In the genomic region with DNA sequence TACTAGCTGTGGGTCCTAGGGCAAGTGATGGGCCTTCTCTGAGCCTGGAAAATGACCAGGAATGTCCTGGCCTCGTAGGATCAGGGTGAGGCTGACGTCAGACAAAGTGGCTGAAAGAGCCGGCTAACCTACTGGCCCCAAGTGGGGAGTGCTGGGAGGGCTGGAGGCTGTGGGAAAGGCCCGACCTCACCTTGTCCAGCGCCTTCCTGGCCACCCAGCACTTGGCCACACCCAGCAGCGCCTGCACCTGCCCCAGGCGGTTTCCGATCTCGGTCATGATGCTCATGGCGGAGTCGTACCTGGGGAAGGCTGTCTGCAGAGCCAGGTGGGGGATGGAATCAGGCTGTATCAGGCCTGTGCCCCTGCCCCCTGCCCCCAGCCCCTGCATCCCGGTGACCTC, we compare ENCODE assay signal across 29 cellular contexts. TPM values are rescaled to one million over a fixed set of nuclear protein-coding genes. Genes with fewer than 3 reads are reported as not detected.
A peak's percentile ranks its signal among the peaks of the same experiment; 100 is the strongest.
DNase-seq lines count a peak whose midpoint lies in the region; ATAC-seq, FAIRE-seq and TF ChIP-seq lines count a peak whose summit lies in the region.
"Had no signal": no experiment of that assay in that cellular context is flagged by ENCODE, and none has a peak within 500 bp of the region (broad histone marks: within the 10 kb centered on the region; RNA-seq: fewer than 3 reads in every experiment).

No MANE protein-coding gene starts in this region.

- H2BK5ac ChIP-seq in trophoblast cell (ENCODE audit: low read depth, low read length, poor library complexity), result no peak overlapping the region

- H3K79me2 ChIP-seq in HepG2 (ENCODE audit: insufficient read depth, low read length) (no peaks in the 10 kb centered on the region), trophoblast cell (ENCODE audit: control insufficient read depth, insufficient read depth, low read length, poor library complexity) (no peaks in the 10 kb centered on the region)

- no peak overlapping the region for H3K23ac ChIP-seq in trophoblast cell (ENCODE audit: low read length)

- H2BK12ac ChIP-seq in trophoblast cell (ENCODE audit: low read length), result no peak overlapping the region

- H4K12ac ChIP-seq in trophoblast cell (ENCODE audit: low read depth, low read length), result no peak overlapping the region

- intact Hi-C loops in HepG2 (cut with micrococcal nuclease; ENCODE audit: unreplicated experiment) (no loop called here), right lobe of liver (cut with DNase I) (no loop called here)

- no peaks in the 10 kb centered on the region; a peak in 1 of 5 replicates for H3K36me3 ChIP-seq in HepG2 (replicated peaks in 1 of 2; ENCODE audit: control insufficient read depth in 1 of 2, insufficient read depth in 2 of 2, low read length in 2 of 2)
- H3K36me3 ChIP-seq in right lobe of liver, result no peaks in the 10 kb centered on the region
- H3K36me3 ChIP-seq in HUES6 (ENCODE audit: control insufficient read depth, insufficient read depth, low read length), result no peaks in the 10 kb centered on the region
- H3K36me3 ChIP-seq in trophoblast cell (ENCODE audit: control insufficient read depth in 1 of 2, insufficient read depth in 2 of 2, low read length in 2 of 2), result no peaks in the 10 kb centered on the region
- H3K36me3 ChIP-seq: BE2C, BLaER1 had no signal

- H3K27me3 ChIP-seq in HepG2 (ENCODE audit: control insufficient read depth in 1 of 2, insufficient read depth in 2 of 2, low read length in 2 of 2) (no peaks in the 10 kb centered on the region; a peak in 1 of 5 replicates), right lobe of liver (no peaks in the 10 kb centered on the region), HUES6 (ENCODE audit: control insufficient read depth, insufficient read depth, low read length) (no peaks in the 10 kb centered on the region), trophoblast cell (ENCODE audit: insufficient read depth, low read length) (no peaks in the 10 kb centered on the region)
- H3K27me3 ChIP-seq: BE2C, BLaER1 had no signal

- POLR2A ChIA-PET in HepG2 (lab: Yijun Ruan, JAX), result interaction anchor here (1.3 kb wide), 1 partner anchor 15 kb away, joined by 4 read pairs; the partner anchor contains the start of gene PSMC3

- TF ChIP-seq POLR2A in HepG2 (IDR thresholded peaks at IDR 0.05; ENCODE audit: insufficient read depth in 1 of 2, low read depth in 2 of 2, low read length in 2 of 2), result no peak
- TF ChIP-seq POLR2A in right lobe of liver (IDR thresholded peaks at IDR 0.05), result no peak

- FAIRE-seq in HepG2 (lab: Jason Lieb, UNC), result no peak
- FAIRE-seq: A204.1, G401.6, GM12891, GM19239 had no signal

- no peak for DNase-seq in HepG2 (ENCODE audit: low spot score)
- DNase-seq in right lobe of liver, result no peak
- DNase-seq in trophoblast cell, result peak; percentile 62 to 72
- DNase-seq: 8988T; ACHN; BE2C; C1 segment of cervical spinal cord; CD4-positive, alpha-beta memory T cell; CD4-positive, CD25-positive, alpha-beta regulatory T cell; CD8-positive, alpha-beta memory T cell; COR-L47; DMS 273 treated with DMSO at 0.1 percent for 48 hours; DMS153; DMS53; DMS79; DND-41; EL; GF-D8 had no signal

- TF ChIP-seq CTCF in HepG2 (CRISPR knock-in tag; IDR thresholded peaks at IDR 0.05) (no peak), right lobe of liver (IDR thresholded peaks at IDR 0.05) (no peak)

- TF ChIP-seq EP300 in HepG2 (IDR thresholded peaks at IDR 0.05; ENCODE audit: low read depth in 2 of 2, low read length in 2 of 2) (no peak), HepG2 (CRISPR knock-in tag; IDR thresholded peaks at IDR 0.05; ENCODE audit: borderline replicate concordance) (no peak)

- H3K4me2 ChIP-seq in HepG2 (ENCODE audit: low read depth, low read length) (no peak overlapping the region), trophoblast cell (ENCODE audit: low read length) (no peak overlapping the region)
- H3K4me2 ChIP-seq: BLaER1 had no signal

- H3K9ac ChIP-seq in HepG2 (ENCODE audit: insufficient read depth, low read depth, low read length), result no peak overlapping the region
- H3K9ac ChIP-seq in HUES6 (ENCODE audit: low read length), result peak overlapping the region; percentile 23
- no peak overlapping the region for H3K9ac ChIP-seq in trophoblast cell (ENCODE audit: low read length)
- H3K9ac ChIP-seq: BLaER1 had no signal

- H3K79me1 ChIP-seq in trophoblast cell (ENCODE audit: low read length), result no peaks in the 10 kb centered on the region

- no peak overlapping the region for H2AK5ac ChIP-seq in trophoblast cell (ENCODE audit: low read length)

- WGBS in HepG2 (ENCODE audit: low lambda C conversion rate), result 95% methylated on average over 8 of the region's 12 CpGs
- WGBS in right lobe of liver (ENCODE audit: insufficient coverage, low coverage, low lambda C conversion rate, missing lambda C conversion rate), result 76% methylated on average over 2 of the region's 12 CpGs
- WGBS in trophoblast cell (ENCODE audit: extremely low coverage, insufficient coverage, insufficient read length), result no CpG with 5 or more reads among the region's 12 CpGs

- H4K91ac ChIP-seq in trophoblast cell (ENCODE audit: low read depth, low read length), result no peak overlapping the region

- H3K9me3 ChIP-seq in HepG2 (ENCODE audit: low read length) (no peaks in the 10 kb centered on the region), right lobe of liver (no peaks in the 10 kb centered on the region), HUES6 (ENCODE audit: control insufficient read depth, insufficient read depth, low read depth, low read length) (no peaks in the 10 kb centered on the region), trophoblast cell (ENCODE audit: insufficient read depth, low read depth, low read length) (no peaks in the 10 kb centered on the region)
- H3K9me3 ChIP-seq: BE2C, BLaER1 had no signal

- H3K27ac ChIP-seq in HepG2 (ENCODE audit: extremely low read length, insufficient read depth, low read length) (no peak overlapping the region), right lobe of liver (no peak overlapping the region), HUES6 (ENCODE audit: low read depth, low read length) (no peak overlapping the region), trophoblast cell (ENCODE audit: low read depth, low read length) (no peak overlapping the region)
- H3K27ac ChIP-seq: BLaER1 had no signal

- CTCF ChIA-PET in HepG2 (lab: Yijun Ruan, JAX; ENCODE audit: low intra/inter-chr PET ratio, low total read pairs), result no interaction called here

- H4K8ac ChIP-seq in trophoblast cell (ENCODE audit: low read depth, low read length), result no peak overlapping the region

- no peak overlapping the region for H2BK120ac ChIP-seq in trophoblast cell (ENCODE audit: insufficient read depth, low read length, poor library complexity)

- H2AFZ ChIP-seq in HepG2 (ENCODE audit: low read length) (no peak overlapping the region), trophoblast cell (ENCODE audit: insufficient read depth, low read length, poor library complexity) (no peak overlapping the region)

- H3K4me1 ChIP-seq in HepG2 (ENCODE audit: insufficient read depth, low read length), result peaks cover 56% of the 10 kb centered on the region
- peaks cover 0 to 23% (median 6%) of the 10 kb centered on the region in 4 donors for H3K4me1 ChIP-seq in right lobe of liver
- no peaks in the 10 kb centered on the region for H3K4me1 ChIP-seq in HUES6 (ENCODE audit: control insufficient read depth, insufficient read depth, low read length)
- H3K4me1 ChIP-seq in trophoblast cell (ENCODE audit: control insufficient read depth in 1 of 2, insufficient read depth in 2 of 2, low read length in 2 of 2), result no peaks in the 10 kb centered on the region
- H3K4me1 ChIP-seq: BE2C had no signal

- no peaks in the 10 kb centered on the region for H4K20me1 ChIP-seq in HepG2 (ENCODE audit: insufficient read depth, low read length)
- H4K20me1 ChIP-seq: BLaER1 had no signal

- H3K4me3 ChIP-seq in HepG2 (replicated peaks in 1 of 3; ENCODE audit: insufficient read depth in 1 of 3, low read depth in 2 of 3, low read length in 3 of 3) (no peak overlapping the region), right lobe of liver (no peak overlapping the region), HUES6 (ENCODE audit: low read depth, low read length) (no peak overlapping the region), trophoblast cell (ENCODE audit: low read depth, low read length) (no peak overlapping the region)
- H3K4me3 ChIP-seq: BLaER1 had no signal

- no peak overlapping the region for H3K4ac ChIP-seq in trophoblast cell (ENCODE audit: low read depth, low read length)

- in situ Hi-C loops in HepG2 (cut with HindIII; ENCODE audit: extremely low pct_ligation_motif_present, low pct_unique_long_range_greater_than_20kb), result no loop called here

- TF ChIP-seq RAD21 in HepG2 (CRISPR knock-in tag; IDR thresholded peaks at IDR 0.05), result no peak

- BruUV-seq in HepG2 (replicated peaks; lab: Mats Ljungman, UMichigan), result no TSS peak

- no peak overlapping the region for H3K14ac ChIP-seq in trophoblast cell (ENCODE audit: low read length)

- ATAC-seq in HepG2 (no peak), right lobe of liver (no peak), HG03469 (IDR thresholded peaks at IDR 0.05; ENCODE audit: unreplicated experiment) (no peak), HG03342 (IDR thresholded peaks at IDR 0.05; ENCODE audit: unreplicated experiment) (no peak)

- no peak overlapping the region for H3K18ac ChIP-seq in trophoblast cell (ENCODE audit: low read length)

RNA-seq across cellular contexts. Expression of gene RAPSN, which starts 7.5 kb away (rescaled TPM):
- total RNA-seq in HepG2 (2016; rRNA removed; fragmentation: Illumina TruSeq; extraction: Trizol), result 0.60 and 1.2 TPM in 2 replicates
- 0.91 and 1.4 TPM in 2 replicates for total RNA-seq in HepG2 (2016; cell fraction: cytosol; rRNA removed; fragmentation: Illumina TruSeq; extraction: Trizol; ENCODE audit: low read depth)
- total RNA-seq in HepG2 (2016; cell fraction: insoluble cytoplasmic fraction; rRNA removed; fragmentation: Illumina TruSeq; extraction: Trizol), result 1.0 and 1.7 TPM in 2 replicates
- 1.2 and 1.4 TPM in 2 replicates for total RNA-seq in HepG2 (2016; cell fraction: membrane; rRNA removed; fragmentation: Illumina TruSeq; extraction: Trizol)
- 0.72 and 1.2 TPM in 2 replicates for total RNA-seq in HepG2 (2016; cell fraction: nucleus; rRNA removed; fragmentation: Illumina TruSeq; extraction: Trizol)
- 0.15 and 0.40 TPM in 2 replicates for polyA plus RNA-seq in HepG2 (2011; rRNA removed)
- 0.13 and 0.14 TPM in 2 replicates for polyA plus RNA-seq in HepG2 (2011; cell fraction: cytosol; rRNA removed)
- polyA plus RNA-seq in HepG2 (2011; cell fraction: nucleus; rRNA removed), result 0.77 and 1.1 TPM in 2 replicates
- polyA plus RNA-seq in HepG2 (2012), result 0.79 and 0.80 TPM in 2 replicates
- polyA plus RNA-seq in HepG2 (2016; cell fraction: cytosol; fragmentation: Illumina TruSeq; extraction: Trizol; ENCODE audit: low read depth), result 0.51 and 1.2 TPM in 2 replicates
- 0.83 and 0.93 TPM in 2 replicates for polyA plus RNA-seq in HepG2 (2016; cell fraction: insoluble cytoplasmic fraction; fragmentation: Illumina TruSeq; extraction: Trizol; ENCODE audit: low read depth)
- polyA plus RNA-seq in HepG2 (2016; cell fraction: membrane; fragmentation: Illumina TruSeq; extraction: Trizol; ENCODE audit: low read depth), result 0.44 TPM in 1 of 2 replicates, not detected in the other
- 2.3 and 3.6 TPM in 2 replicates for polyA plus RNA-seq in HepG2 (2016; cell fraction: nucleus; fragmentation: Illumina TruSeq; extraction: Trizol; ENCODE audit: insufficient read depth, low read depth)
- polyA minus RNA-seq in HepG2 (2011; rRNA and poly(A)+ RNA removed; ENCODE audit: low replicate concordance), result 0.16 and 0.64 TPM in 2 replicates
- polyA minus RNA-seq in HepG2 (2011; cell fraction: cytosol; rRNA and poly(A)+ RNA removed), result not detected in 2 replicates
- 0.75 and 1.2 TPM in 2 replicates for polyA minus RNA-seq in HepG2 (2011; cell fraction: nucleus; rRNA and poly(A)+ RNA removed)
- total RNA-seq in right lobe of liver, result under 1 TPM in 3 of 6 experiments, not detected in 3; 0.15 to 0.49 (median 0.25) TPM
- polyA plus RNA-seq in trophoblast cell (2013), result 0.15 and 0.40 TPM in 2 replicates
- total RNA-seq: Daoy had no signal
- polyA plus RNA-seq: AG04450; CD14-positive monocyte; CD4-positive, alpha-beta memory T cell; CD4-positive, CD25-positive, alpha-beta regulatory T cell; CD8-positive, alpha-beta memory T cell had no signal

RNA-seq across cellular contexts. Expression of gene PSMC3, which starts 15.2 kb away (rescaled TPM):
- 214 and 279 TPM in 2 replicates for total RNA-seq in HepG2 (2016; rRNA removed; fragmentation: Illumina TruSeq; extraction: Trizol)
- 50.9 and 53.3 TPM in 2 replicates for total RNA-seq in HepG2 (2016; cell fraction: cytosol; rRNA removed; fragmentation: Illumina TruSeq; extraction: Trizol; ENCODE audit: low read depth)
- total RNA-seq in HepG2 (2016; cell fraction: insoluble cytoplasmic fraction; rRNA removed; fragmentation: Illumina TruSeq; extraction: Trizol), result 219 and 288 TPM in 2 replicates
- 67.5 and 75.1 TPM in 2 replicates for total RNA-seq in HepG2 (2016; cell fraction: membrane; rRNA removed; fragmentation: Illumina TruSeq; extraction: Trizol)
- total RNA-seq in HepG2 (2016; cell fraction: nucleus; rRNA removed; fragmentation: Illumina TruSeq; extraction: Trizol), result 86.3 and 92.9 TPM in 2 replicates
- 66.7 and 75.8 TPM in 2 replicates for polyA plus RNA-seq in HepG2 (2011; rRNA removed)
- polyA plus RNA-seq in HepG2 (2011; cell fraction: cytosol; rRNA removed), result 95.2 and 102 TPM in 2 replicates
- polyA plus RNA-seq in HepG2 (2011; cell fraction: nucleus; rRNA removed), result 41.7 and 44.9 TPM in 2 replicates
- polyA plus RNA-seq in HepG2 (2012), result 71.8 and 98.0 TPM in 2 replicates
- polyA plus RNA-seq in HepG2 (2016; cell fraction: cytosol; fragmentation: Illumina TruSeq; extraction: Trizol; ENCODE audit: low read depth), result 52.7 and 54.7 TPM in 2 replicates
- polyA plus RNA-seq in HepG2 (2016; cell fraction: insoluble cytoplasmic fraction; fragmentation: Illumina TruSeq; extraction: Trizol; ENCODE audit: low read depth), result 298 and 314 TPM in 2 replicates
- polyA plus RNA-seq in HepG2 (2016; cell fraction: membrane; fragmentation: Illumina TruSeq; extraction: Trizol; ENCODE audit: low read depth), result 58.7 and 63.6 TPM in 2 replicates
- 117 and 127 TPM in 2 replicates for polyA plus RNA-seq in HepG2 (2016; cell fraction: nucleus; fragmentation: Illumina TruSeq; extraction: Trizol; ENCODE audit: insufficient read depth, low read depth)
- 52.6 and 310 TPM in 2 replicates for polyA minus RNA-seq in HepG2 (2011; rRNA and poly(A)+ RNA removed; ENCODE audit: low replicate concordance)
- 39.1 and 44.3 TPM in 2 replicates for polyA minus RNA-seq in HepG2 (2011; cell fraction: cytosol; rRNA and poly(A)+ RNA removed)
- polyA minus RNA-seq in HepG2 (2011; cell fraction: nucleus; rRNA and poly(A)+ RNA removed), result 51.1 and 58.3 TPM in 2 replicates
- total RNA-seq in right lobe of liver, result 10 to 100 TPM; 52.5 to 98.1 (median 63.3) TPM
- polyA plus RNA-seq in trophoblast cell (2013), result 124 and 126 TPM in 2 replicates

RNA-seq across cellular contexts. Expression of gene SLC39A13, which starts 33.0 kb away (rescaled TPM):
- total RNA-seq in HepG2 (2016; rRNA removed; fragmentation: Illumina TruSeq; extraction: Trizol), result 7.2 and 15.3 TPM in 2 replicates
- total RNA-seq in HepG2 (2016; cell fraction: cytosol; rRNA removed; fragmentation: Illumina TruSeq; extraction: Trizol; ENCODE audit: low read depth), result 5.8 and 6.7 TPM in 2 replicates
- 5.9 and 15.1 TPM in 2 replicates for total RNA-seq in HepG2 (2016; cell fraction: insoluble cytoplasmic fraction; rRNA removed; fragmentation: Illumina TruSeq; extraction: Trizol)
- total RNA-seq in HepG2 (2016; cell fraction: membrane; rRNA removed; fragmentation: Illumina TruSeq; extraction: Trizol), result 12.4 and 12.8 TPM in 2 replicates
- total RNA-seq in HepG2 (2016; cell fraction: nucleus; rRNA removed; fragmentation: Illumina TruSeq; extraction: Trizol), result 13.7 and 15.1 TPM in 2 replicates
- polyA plus RNA-seq in HepG2 (2011; rRNA removed), result 30.5 and 40.7 TPM in 2 replicates
- 23.0 and 34.8 TPM in 2 replicates for polyA plus RNA-seq in HepG2 (2011; cell fraction: cytosol; rRNA removed)
- 143 and 176 TPM in 2 replicates for polyA plus RNA-seq in HepG2 (2011; cell fraction: nucleus; rRNA removed)
- 13.2 and 20.5 TPM in 2 replicates for polyA plus RNA-seq in HepG2 (2012)
- 9.4 and 9.7 TPM in 2 replicates for polyA plus RNA-seq in HepG2 (2016; cell fraction: cytosol; fragmentation: Illumina TruSeq; extraction: Trizol; ENCODE audit: low read depth)
- 6.9 and 7.7 TPM in 2 replicates for polyA plus RNA-seq in HepG2 (2016; cell fraction: insoluble cytoplasmic fraction; fragmentation: Illumina TruSeq; extraction: Trizol; ENCODE audit: low read depth)
- 11.6 and 15.3 TPM in 2 replicates for polyA plus RNA-seq in HepG2 (2016; cell fraction: membrane; fragmentation: Illumina TruSeq; extraction: Trizol; ENCODE audit: low read depth)
- 31.2 and 34.6 TPM in 2 replicates for polyA plus RNA-seq in HepG2 (2016; cell fraction: nucleus; fragmentation: Illumina TruSeq; extraction: Trizol; ENCODE audit: insufficient read depth, low read depth)
- polyA minus RNA-seq in HepG2 (2011; rRNA and poly(A)+ RNA removed; ENCODE audit: low replicate concordance), result 14.8 and 27.8 TPM in 2 replicates
- 8.2 and 8.5 TPM in 2 replicates for polyA minus RNA-seq in HepG2 (2011; cell fraction: cytosol; rRNA and poly(A)+ RNA removed)
- polyA minus RNA-seq in HepG2 (2011; cell fraction: nucleus; rRNA and poly(A)+ RNA removed), result 15.2 and 17.7 TPM in 2 replicates
- 10 to 100 TPM in 5 of 6 experiments, 1 to 10 TPM in 1; 9.8 to 21.2 (median 13.1) TPM for total RNA-seq in right lobe of liver
- polyA plus RNA-seq in trophoblast cell (2013), result 27.5 and 28.6 TPM in 2 replicates

Comparison
In these comparisons a context has a peak if more than half of its experiments do, and no peak if none do; other contexts are left out.
1. DNase-seq: peak in trophoblast cell (2 of 2); none in HepG2 (single experiment) and right lobe of liver (0 of 3).